Comparison of ENCODE assay signal across 8 cellular contexts in genomic region chr2:163345795-163346573, GRCh38.
A peak's percentile ranks its signal among the peaks of the same experiment; 100 is the strongest.
DNase-seq lines count a peak whose midpoint lies in the region; ATAC-seq and FAIRE-seq lines count a peak whose summit lies in the region.

No MANE protein-coding gene starts in this region.

- intact Hi-C loops in naive thymus-derived CD4-positive, alpha-beta T cell (cut with micrococcal nuclease): no loop called here

- H3K9me3 Mint-ChIP-seq in naive thymus-derived CD4-positive, alpha-beta T cell: peaks cover 0 to 3% (median 0%) of the 10 kb centered on the region in 11 donors

- H3K27me3 Mint-ChIP-seq in naive thymus-derived CD4-positive, alpha-beta T cell: peaks cover 0 to 16% (median 5%) of the 10 kb centered on the region in 5 donors

- ATAC-seq in GM21576 (IDR thresholded peaks at IDR 0.05; ENCODE audit: unreplicated experiment): peak; percentile 96
- ATAC-seq in naive thymus-derived CD4-positive, alpha-beta T cell: peak; percentile 40

- no peak overlapping the region for H3K4me3 Mint-ChIP-seq in naive thymus-derived CD4-positive, alpha-beta T cell

- H3K27ac ChIP-seq in naive thymus-derived CD4-positive, alpha-beta T cell (ENCODE audit: low read depth, low read length): no peak overlapping the region

- DNase-seq in ELF-1 (ENCODE audit: low read depth, low spot score): peak; percentile 34
- peak; percentile 17 for DNase-seq in HTR-8/SVneo (ENCODE audit: insufficient read length, low spot score)
- DNase-seq in NOMO-1 treated with dmso at 0.1 percent for 144 hours (lab: John Stamatoyannopoulos, UW; ENCODE audit: unreplicated experiment): peak; percentile 20
- DNase-seq in dedifferentiated amniotic fluid mesenchymal stem cell (ENCODE audit: extremely low spot score): peak; percentile 83
- peak in 3 of 9 donors; percentile 0 to 6 (median 5) for DNase-seq in naive thymus-derived CD4-positive, alpha-beta T cell
- DNase-seq in activated T-cell treated with anti-CD3 and anti-CD28 coated beads for 4 hours: no peak
- DNase-seq in activated CD8-positive, alpha-beta memory T cell treated with anti-CD3 and anti-CD28 coated beads, Interleukin-2, amount 50 U/mL, for 48 hours: no peak

- POLR2A ChIA-PET in naive thymus-derived CD4-positive, alpha-beta T cell (lab: Charles Lee): no interaction called here

- no peaks in the 10 kb centered on the region for H3K27me3 ChIP-seq in naive thymus-derived CD4-positive, alpha-beta T cell (ENCODE audit: control insufficient read depth in 2 of 2, insufficient read depth in 2 of 2, low read length in 2 of 2)

- no peaks in the 10 kb centered on the region for H3K4me1 ChIP-seq in naive thymus-derived CD4-positive, alpha-beta T cell (ENCODE audit: control insufficient read depth in 2 of 2, insufficient read depth in 2 of 2, low read length in 2 of 2)

- H3K27ac Mint-ChIP-seq in naive thymus-derived CD4-positive, alpha-beta T cell: no peak overlapping the region

- CTCF ChIA-PET in naive thymus-derived CD4-positive, alpha-beta T cell (lab: Charles Lee): no interaction called here

- FAIRE-seq in HTR-8/SVneo (lab: Jason Lieb, UNC): no peak

- H3K9me3 ChIP-seq in naive thymus-derived CD4-positive, alpha-beta T cell (ENCODE audit: control insufficient read depth in 2 of 3, low read length in 3 of 3): no peaks in the 10 kb centered on the region

- H3K36me3 Mint-ChIP-seq in naive thymus-derived CD4-positive, alpha-beta T cell: peaks cover 0 to 3% (median 0%) of the 10 kb centered on the region in 5 donors

- peaks cover 0 to 5% (median 0%) of the 10 kb centered on the region in 7 donors for H3K4me1 Mint-ChIP-seq in naive thymus-derived CD4-positive, alpha-beta T cell

- H3K4me3 ChIP-seq in naive thymus-derived CD4-positive, alpha-beta T cell (ENCODE audit: low read length): no peak overlapping the region

- no peaks in the 10 kb centered on the region for H3K36me3 ChIP-seq in naive thymus-derived CD4-positive, alpha-beta T cell (ENCODE audit: control insufficient read depth in 2 of 3, insufficient read depth in 3 of 3, low read length in 3 of 3)

Comparison
In these comparisons a context has a peak if more than half of its experiments do, and no peak if none do; other contexts are left out.
1. DNase-seq: peak in ELF-1 (single experiment), HTR-8/SVneo (single experiment), NOMO-1 treated with dmso at 0.1 percent for 144 hours (single experiment) and dedifferentiated amniotic fluid mesenchymal stem cell (single experiment); none in activated T-cell treated with anti-CD3 and anti-CD28 coated beads for 4 hours (single experiment) and activated CD8-positive, alpha-beta memory T cell treated with anti-CD3 and anti-CD28 coated beads, Interleukin-2, amount 50 U/mL, for 48 hours (single experiment).